In the genomic region with DNA sequence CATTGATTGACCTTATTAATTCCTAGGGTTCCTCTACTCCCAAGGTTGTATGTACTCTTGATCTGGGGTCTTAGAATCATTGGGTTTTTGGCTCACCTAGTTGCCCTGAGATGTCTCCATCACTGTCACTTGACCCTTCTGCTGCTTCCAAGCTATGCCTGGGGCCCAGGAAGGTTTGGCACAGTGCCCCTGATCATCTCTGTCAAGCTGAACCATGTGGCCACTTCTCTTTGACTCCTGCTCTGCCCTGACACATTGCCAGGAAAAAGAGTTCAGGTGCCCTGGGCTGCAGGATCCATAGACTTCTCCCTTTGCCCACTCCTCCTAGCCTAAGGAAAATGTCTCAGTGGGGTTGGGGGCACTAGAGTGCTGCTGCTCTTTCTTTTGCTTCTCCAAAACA, we compare ENCODE assay signal across 19 cellular contexts. TPM values are rescaled to one million over a fixed set of nuclear protein-coding genes. Genes with fewer than 3 reads are reported as not detected.
DNase-seq lines count a peak whose midpoint lies in the region; ATAC-seq and TF ChIP-seq lines count a peak whose summit lies in the region.
"Had no signal": no experiment of that assay in that cellular context is flagged by ENCODE, and none has a peak within 500 bp of the region (broad histone marks: within the 10 kb centered on the region; RNA-seq: fewer than 3 reads in every experiment).

No MANE protein-coding gene starts in this region.

- no peak for TF ChIP-seq POLR2A in thyroid gland (IDR thresholded peaks at IDR 0.05)

- DNase-seq in DMS79 treated with DMSO at 0.1 percent for 48 hours (lab: John Stamatoyannopoulos, UW) (peak; percentile 1), DMS79 (lab: John Stamatoyannopoulos, UW) (no peak), NCI-H2196 (lab: John Stamatoyannopoulos, UW; ENCODE audit: unreplicated experiment) (peak; percentile 18), NCI-H2196 treated with DMSO at 0.1 percent for 48 hours (lab: John Stamatoyannopoulos, UW; ENCODE audit: unreplicated experiment) (no peak), left ventricle myocardium inferior (peak; percentile 30), Right ventricle myocardium inferior (ENCODE audit: missing footprints) (no peak), thyroid gland (peak; percentile 74 to 75), pons (ENCODE audit: low spot score) (no peak)
- DNase-seq: AML-193; CD4-positive, alpha-beta memory T cell; DMS153; DND-41; EL; H9 had no signal

- no peaks in the 10 kb centered on the region for H3K36me3 ChIP-seq in left ventricle myocardium inferior
- H3K36me3 ChIP-seq in thyroid gland: no peaks in the 10 kb centered on the region
- H3K36me3 ChIP-seq: BLaER1 had no signal

- no peak for ATAC-seq in Right ventricle myocardium inferior
- ATAC-seq: A549, GM12878, HepG2 had no signal

- no peak overlapping the region for H3K4me3 ChIP-seq in left ventricle myocardium inferior
- no peak overlapping the region for H3K4me3 ChIP-seq in thyroid gland (replicated peaks in 1 of 3)
- H3K4me3 ChIP-seq: A549, BLaER1, GM12878 had no signal

- H3K27ac ChIP-seq in left ventricle myocardium inferior (replicated peaks): peak overlapping the region; percentile 33
- no peak overlapping the region for H3K27ac ChIP-seq in thyroid gland
- H3K27ac ChIP-seq: 22Rv1, BLaER1 had no signal

- intact Hi-C loops in left ventricle myocardium inferior (cut with micrococcal nuclease): loop anchor here (10.0 kb wide), 1 partner anchor 75 kb away; no protein-coding TSS in a partner anchor
- intact Hi-C loops in Right ventricle myocardium inferior (cut with DNase I): no loop called here
- intact Hi-C loops in thyroid gland (cut with DNase I): no loop called here

- H3K4me1 ChIP-seq in left ventricle myocardium inferior: peaks cover 6% of the 10 kb centered on the region
- H3K4me1 ChIP-seq in thyroid gland: peaks cover 3 to 4% of the 10 kb centered on the region in 2 donors

- H3K27me3 ChIP-seq in left ventricle myocardium inferior (ENCODE audit: low read depth): no peaks in the 10 kb centered on the region
- H3K27me3 ChIP-seq in thyroid gland: no peaks in the 10 kb centered on the region
- H3K27me3 ChIP-seq: BLaER1 had no signal

- TF ChIP-seq CTCF in left ventricle myocardium inferior (IDR thresholded peaks at IDR 0.05; ENCODE audit: borderline replicate concordance) (no peak), thyroid gland (IDR thresholded peaks at IDR 0.05) (no peak)

- H3K9me3 ChIP-seq in left ventricle myocardium inferior (replicated peaks) (no peaks in the 10 kb centered on the region), thyroid gland (no peaks in the 10 kb centered on the region)
- H3K9me3 ChIP-seq: A549 had no signal

RNA-seq across cellular contexts. Expression of gene CHST7, which starts 3.9 kb away (rescaled TPM):
- total RNA-seq in left ventricle myocardium inferior (15.9 TPM), Right ventricle myocardium inferior (15.1 TPM), thyroid gland (10 to 100 TPM in 3 of 4 donors, 1 to 10 TPM in 1; 9.0 to 28.5 (median 20.4) TPM)

RNA-seq across cellular contexts. Expression of gene ZNF674, which starts 24.4 kb away (rescaled TPM):
- total RNA-seq in left ventricle myocardium inferior (2.9 TPM), Right ventricle myocardium inferior (2.2 TPM), thyroid gland (1 to 10 TPM; 2.9 to 9.3 (median 6.6) TPM)

Comparison
In these comparisons a context has a peak if more than half of its experiments do, and no peak if none do; other contexts are left out.
1. DNase-seq: peak in DMS79 treated with DMSO at 0.1 percent for 48 hours (single experiment), NCI-H2196 (single experiment), left ventricle myocardium inferior (single experiment) and thyroid gland (2 of 2); none in DMS79 (single experiment), NCI-H2196 treated with DMSO at 0.1 percent for 48 hours (single experiment), Right ventricle myocardium inferior (single experiment) and pons (single experiment).